9 cellular contexts compared by ENCODE assay signal in the genomic region with DNA sequence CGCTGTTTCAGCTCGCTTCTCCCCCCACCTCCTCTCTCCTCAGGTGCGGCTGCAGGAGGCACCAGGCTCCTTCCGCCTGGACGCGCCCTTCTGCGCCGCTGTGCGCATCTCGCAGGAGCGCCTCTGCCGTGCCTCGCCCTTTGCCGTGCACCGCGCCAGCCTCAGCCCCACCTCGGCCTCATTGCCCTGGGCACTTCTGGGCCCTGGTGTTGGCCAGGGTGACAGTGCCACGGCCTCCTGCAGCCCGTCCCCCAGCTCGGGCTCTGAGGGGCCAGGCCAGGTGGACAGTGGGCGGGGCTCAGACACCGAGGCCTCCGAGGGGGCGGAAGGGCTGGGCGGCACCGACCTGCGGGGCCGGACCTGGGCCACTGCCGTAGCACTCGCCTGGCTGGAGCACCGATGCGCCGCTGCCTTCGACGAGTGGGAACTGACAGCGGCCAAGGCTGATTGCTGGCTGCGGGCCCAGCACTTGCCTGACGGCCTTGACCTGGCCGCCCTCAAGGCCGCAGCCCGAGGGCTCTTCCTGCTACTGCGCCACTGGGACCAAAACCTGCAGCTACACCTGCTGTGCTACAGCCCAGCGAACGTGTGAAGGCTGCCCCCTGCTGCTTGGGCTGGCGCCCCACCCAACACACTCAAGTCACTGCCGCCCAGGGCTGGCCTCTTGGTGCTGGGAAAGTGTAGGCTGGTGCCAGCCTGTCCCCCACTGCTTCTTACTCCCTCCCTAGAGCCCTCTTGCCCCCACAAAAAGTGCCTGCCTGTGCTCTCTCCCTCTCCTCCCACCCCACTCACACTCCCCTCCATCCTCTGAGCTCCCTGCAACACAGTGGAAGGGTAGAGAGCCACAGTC. TPM values are rescaled to one million over a fixed set of nuclear protein-coding genes. Genes with fewer than 3 reads are reported as not detected.
DNase-seq lines count a peak whose midpoint lies in the region; ATAC-seq, FAIRE-seq and TF ChIP-seq lines count a peak whose summit lies in the region.
"Had no signal": no experiment of that assay in that cellular context is flagged by ENCODE, and none has a peak within 500 bp of the region (broad histone marks: within the 10 kb centered on the region; RNA-seq: fewer than 3 reads in every experiment).

No MANE protein-coding gene starts in this region.

- DNase-seq in DMS 273 (lab: John Stamatoyannopoulos, UW; ENCODE audit: unreplicated experiment), result peak; percentile 85
- DNase-seq in HuH-7.5 (ENCODE audit: low spot score), result peak; percentile 63
- DNase-seq in K562 (ENCODE audit: extremely low read depth in 1 of 4, low spot score in 3 of 4), result peak; percentile 65 to 82 (median 74)
- peak; percentile 66 for DNase-seq in mucosa of gallbladder (ENCODE audit: low spot score)
- DNase-seq in RCC 7860 (ENCODE audit: low spot score), result no peak

- intact Hi-C loops in K562 (cut with micrococcal nuclease), result loop anchor here (5.0 to 10.0 kb wide), 2 partner anchors 94 to 197 kb away; no protein-coding TSS in a partner anchor

- no peak overlapping the region for H3K4me3 ChIP-seq in K562

- H3K9ac ChIP-seq in K562 (ENCODE audit: insufficient read depth in 1 of 2, low read depth in 2 of 2, low read length in 2 of 2), result peak overlapping the region in 1 of 2 experiments; percentile 61; a peak in 1 of 4 replicates

- BruUV-seq in K562 (replicated peaks; lab: Mats Ljungman, UMichigan), result no TSS peak

- H3K27me3 ChIP-seq in K562 (ENCODE audit: control insufficient read depth in 2 of 2, insufficient read depth in 2 of 2, low read length in 2 of 2), result peaks cover 0 to 12% of the 10 kb centered on the region in 2 experiments; a peak in 1 of 5 replicates

- ATAC-seq in K562 (peak; percentile 97), HG02970 (IDR thresholded peaks at IDR 0.05; ENCODE audit: low FRiP score, unreplicated experiment) (no peak), GM21825 (IDR thresholded peaks at IDR 0.05; ENCODE audit: unreplicated experiment) (no peak), GM21737 (IDR thresholded peaks at IDR 0.05; ENCODE audit: unreplicated experiment) (no peak)

- H3K9me1 ChIP-seq in K562 (ENCODE audit: control insufficient read depth, insufficient read depth, low read length), result no peaks in the 10 kb centered on the region

- no peak overlapping the region for H2AFZ ChIP-seq in K562 (ENCODE audit: low read depth, low read length)

- in situ Hi-C loops in K562 (cut with MboI), result loop anchor here (10.0 kb wide), 1 partner anchor 227 kb away; a partner anchor contains a TSS

- TF ChIP-seq POLR2A in K562 (conservative IDR thresholded peaks at IDR 0.05), result no peak; the same call in none of the 2 replicates

- H3K9me3 ChIP-seq in K562 (replicated peaks; ENCODE audit: control insufficient read depth, insufficient read depth, low read depth, low read length), result no peaks in the 10 kb centered on the region

- WGBS in K562 (ENCODE audit: insufficient coverage, low coverage, missing lambda C conversion rate), result 21% methylated on average over 23 of the region's 46 CpGs

- no peak overlapping the region for H3K4me2 ChIP-seq in K562 (ENCODE audit: insufficient read depth, low read length)

- TF ChIP-seq CTCF in K562 (IDR thresholded peaks at IDR 0.05 in 2 of 3, conservative IDR thresholded peaks at IDR 0.05 in 1 of 3; ENCODE audit: insufficient read depth in 2 of 3, low read depth in 1 of 3, low read length in 3 of 3), result peak; percentile 79 to 93 (median 84)

- peaks cover 44% of the 10 kb centered on the region for H3K36me3 ChIP-seq in K562 (ENCODE audit: control insufficient read depth, insufficient read depth, low read length)

- CTCF ChIA-PET in K562 (lab: Yijun Ruan, JAX; ENCODE audit: low intra/inter-chr PET ratio), result interaction anchor here (2.2 kb wide), 1 partner anchor 346 kb away, joined by 17 read pairs; no protein-coding TSS in a partner anchor

- H3K79me2 ChIP-seq in K562 (ENCODE audit: control insufficient read depth, insufficient read depth, low read length), result no peaks in the 10 kb centered on the region

- POLR2A ChIA-PET in K562 (lab: Yijun Ruan, JAX), result interaction anchor here (0.6 to 0.9 kb wide), 4 partner anchors 74 to 1308 kb away, joined by 3 to 4 read pairs (median 3); no protein-coding TSS in a partner anchor

- TF ChIP-seq RAD21 in K562 (CRISPR knock-in tag; conservative IDR thresholded peaks at IDR 0.05 in 1 of 2, IDR thresholded peaks at IDR 0.05 in 1 of 2), result peak; percentile 59 to 85

- TF ChIP-seq EP300 in K562 (IDR thresholded peaks at IDR 0.05; ENCODE audit: low read length), result no peak

- H3K4me1 ChIP-seq in K562 (replicated peaks in 1 of 2; ENCODE audit: control insufficient read depth in 2 of 2, insufficient read depth in 2 of 2, low read length in 2 of 2), result peaks cover 0 to 19% of the 10 kb centered on the region in 2 experiments; a peak in 3 of 5 replicates

- H4K20me1 ChIP-seq in K562 (replicated peaks; ENCODE audit: control insufficient read depth, insufficient read depth, low read length), result peaks cover 27% of the 10 kb centered on the region

- FAIRE-seq in K562 (lab: Jason Lieb, UNC), result peak; percentile 86
- FAIRE-seq in RCC 7860 (lab: Jason Lieb, UNC), result no peak

- no peak overlapping the region for H3K27ac ChIP-seq in K562 (ENCODE audit: extremely low read depth, low read depth, low read length)

RNA-seq across cellular contexts. Expression of a gene that starts 7.1 kb away (rescaled TPM):
- 121 and 277 TPM in 2 replicates for total RNA-seq in K562 (2011; cell fraction: chromatin; rRNA removed; ENCODE audit: low replicate concordance)
- 275 and 294 TPM in 2 replicates for total RNA-seq in K562 (2011; cell fraction: nucleolus; rRNA removed)
- total RNA-seq in K562 (2011; cell fraction: nucleoplasm; rRNA removed), result 247 and 308 TPM in 2 replicates
- total RNA-seq in K562 (2014; rRNA removed) (80.1 and 93.3 TPM in 2 replicates), K562 (2014; rRNA removed; fragmentation: Illumina TruSeq; extraction: Trizol) (34.4 and 39.9 TPM in 2 replicates), K562 (2015; rRNA removed; fragmentation: Illumina TruSeq; extraction: Trizol) (47.5 and 48.2 TPM in 2 replicates), K562 (2021) (107 and 110 TPM in 2 replicates), mucosa of gallbladder (44.7 TPM)
- polyA plus RNA-seq in K562 (2011; rRNA removed) (85.8 and 106 TPM in 2 replicates), K562 (2014; fragmentation: Illumina TruSeq; extraction: Trizol) (103 and 120 TPM in 2 replicates), K562 (2014; fragmentation: Nextera tagmentation; extraction: Ambion mirVana) (10 to 100 TPM; 37.5 to 41.1 TPM), K562 (2014; rRNA removed) (81.0 and 81.3 TPM in 2 replicates)
- 225 and 291 TPM in 2 replicates for polyA plus RNA-seq in K562 (2011; cell fraction: cytosol; rRNA removed)
- polyA plus RNA-seq in K562 (2011; cell fraction: nucleus; rRNA removed), result 181 and 255 TPM in 2 replicates
- 84.6 and 84.9 TPM in 2 replicates for polyA plus RNA-seq in K562 (2012)
- polyA minus RNA-seq in K562 (2011; rRNA and poly(A)+ RNA removed), result 146 and 213 TPM in 2 replicates
- polyA minus RNA-seq in K562 (2011; cell fraction: cytosol; rRNA and poly(A)+ RNA removed), result 102 and 118 TPM in 2 replicates
- 125 and 146 TPM in 2 replicates for polyA minus RNA-seq in K562 (2011; cell fraction: nucleus; rRNA and poly(A)+ RNA removed)

RNA-seq across cellular contexts. Expression of a gene that starts 7.8 kb away (rescaled TPM):
- 5.5 and 16.7 TPM in 2 replicates for total RNA-seq in K562 (2011; cell fraction: chromatin; rRNA removed; ENCODE audit: low replicate concordance)
- total RNA-seq in K562 (2011; cell fraction: nucleolus; rRNA removed), result 18.0 and 19.9 TPM in 2 replicates
- 14.8 and 19.7 TPM in 2 replicates for total RNA-seq in K562 (2011; cell fraction: nucleoplasm; rRNA removed)
- total RNA-seq in K562 (2014; rRNA removed) (24.5 and 29.6 TPM in 2 replicates), K562 (2014; rRNA removed; fragmentation: Illumina TruSeq; extraction: Trizol) (8.7 and 10.3 TPM in 2 replicates), K562 (2015; rRNA removed; fragmentation: Illumina TruSeq; extraction: Trizol) (11.5 and 11.6 TPM in 2 replicates), K562 (2021) (16.8 and 17.0 TPM in 2 replicates), mucosa of gallbladder (3.2 TPM)
- polyA plus RNA-seq in K562 (2011; rRNA removed) (18.9 and 22.4 TPM in 2 replicates), K562 (2014; fragmentation: Illumina TruSeq; extraction: Trizol) (15.8 and 19.5 TPM in 2 replicates), K562 (2014; fragmentation: Nextera tagmentation; extraction: Ambion mirVana) (10 to 100 TPM; 47.4 to 49.4 TPM), K562 (2014; rRNA removed) (27.1 and 27.7 TPM in 2 replicates)
- 46.0 and 68.4 TPM in 2 replicates for polyA plus RNA-seq in K562 (2011; cell fraction: cytosol; rRNA removed)
- polyA plus RNA-seq in K562 (2011; cell fraction: nucleus; rRNA removed), result 17.7 and 18.3 TPM in 2 replicates
- polyA plus RNA-seq in K562 (2012), result 13.2 and 17.4 TPM in 2 replicates
- polyA minus RNA-seq in K562 (2011; rRNA and poly(A)+ RNA removed), result 13.2 and 19.6 TPM in 2 replicates
- polyA minus RNA-seq in K562 (2011; cell fraction: cytosol; rRNA and poly(A)+ RNA removed), result 7.8 and 11.6 TPM in 2 replicates
- 11.4 and 15.1 TPM in 2 replicates for polyA minus RNA-seq in K562 (2011; cell fraction: nucleus; rRNA and poly(A)+ RNA removed)

RNA-seq across cellular contexts. Expression of a gene that starts 12.3 kb away (rescaled TPM):
- total RNA-seq in K562 (2011; cell fraction: chromatin; rRNA removed; ENCODE audit: low replicate concordance), result not detected in 2 replicates
- not detected in 2 replicates for total RNA-seq in K562 (2011; cell fraction: nucleolus; rRNA removed)
- total RNA-seq in K562 (2011; cell fraction: nucleoplasm; rRNA removed), result not detected in 2 replicates
- total RNA-seq in K562 (2014; rRNA removed) (not detected in 2 replicates), K562 (2014; rRNA removed; fragmentation: Illumina TruSeq; extraction: Trizol) (not detected in 2 replicates), K562 (2015; rRNA removed; fragmentation: Illumina TruSeq; extraction: Trizol) (not detected in 2 replicates), K562 (2021) (0.04 TPM in 1 of 2 replicates, not detected in the other), mucosa of gallbladder (not detected)
- polyA plus RNA-seq in K562 (2011; rRNA removed) (not detected in 2 replicates), K562 (2014; fragmentation: Illumina TruSeq; extraction: Trizol) (not detected in 2 replicates), K562 (2014; fragmentation: Nextera tagmentation; extraction: Ambion mirVana) (not detected), K562 (2014; rRNA removed) (not detected in 2 replicates)
- not detected in 2 replicates for polyA plus RNA-seq in K562 (2011; cell fraction: cytosol; rRNA removed)
- not detected in 2 replicates for polyA plus RNA-seq in K562 (2011; cell fraction: nucleus; rRNA removed)
- 0.03 and 0.18 TPM in 2 replicates for polyA plus RNA-seq in K562 (2012)
- not detected in 2 replicates for polyA minus RNA-seq in K562 (2011; rRNA and poly(A)+ RNA removed)
- polyA minus RNA-seq in K562 (2011; cell fraction: cytosol; rRNA and poly(A)+ RNA removed), result not detected in 2 replicates
- polyA minus RNA-seq in K562 (2011; cell fraction: nucleus; rRNA and poly(A)+ RNA removed), result not detected in 2 replicates
- total RNA-seq: subcutaneous adipose tissue had no signal

RNA-seq across cellular contexts. Expression of a gene that starts 19.7 kb away (rescaled TPM):
- total RNA-seq in K562 (2011; cell fraction: chromatin; rRNA removed; ENCODE audit: low replicate concordance), result not detected in 2 replicates
- total RNA-seq in K562 (2011; cell fraction: nucleolus; rRNA removed), result not detected in 2 replicates
- total RNA-seq in K562 (2011; cell fraction: nucleoplasm; rRNA removed), result not detected in 2 replicates
- total RNA-seq in K562 (2014; rRNA removed) (0.12 TPM in 1 of 2 replicates, not detected in the other), K562 (2014; rRNA removed; fragmentation: Illumina TruSeq; extraction: Trizol) (not detected in 2 replicates), K562 (2015; rRNA removed; fragmentation: Illumina TruSeq; extraction: Trizol) (not detected in 2 replicates), K562 (2021) (0.22 and 0.27 TPM in 2 replicates), mucosa of gallbladder (0.40 TPM)
- polyA plus RNA-seq in K562 (2011; rRNA removed) (0.05 and 0.08 TPM in 2 replicates), K562 (2014; fragmentation: Illumina TruSeq; extraction: Trizol) (0.12 and 0.26 TPM in 2 replicates), K562 (2014; fragmentation: Nextera tagmentation; extraction: Ambion mirVana) (not detected), K562 (2014; rRNA removed) (0.11 TPM in 1 of 2 replicates, not detected in the other)
- polyA plus RNA-seq in K562 (2011; cell fraction: cytosol; rRNA removed), result 0.10 and 0.18 TPM in 2 replicates
- polyA plus RNA-seq in K562 (2011; cell fraction: nucleus; rRNA removed), result 0.70 TPM in 1 of 2 replicates, not detected in the other
- 0.11 and 0.13 TPM in 2 replicates for polyA plus RNA-seq in K562 (2012)
- polyA minus RNA-seq in K562 (2011; rRNA and poly(A)+ RNA removed), result 0.25 TPM in 1 of 2 replicates, not detected in the other
- not detected in 2 replicates for polyA minus RNA-seq in K562 (2011; cell fraction: cytosol; rRNA and poly(A)+ RNA removed)
- polyA minus RNA-seq in K562 (2011; cell fraction: nucleus; rRNA and poly(A)+ RNA removed), result 0.27 TPM in 1 of 2 replicates, not detected in the other
- total RNA-seq: subcutaneous adipose tissue had no signal

RNA-seq across cellular contexts. Expression of a gene that starts 34.1 kb away (rescaled TPM):
- total RNA-seq in K562 (2011; cell fraction: chromatin; rRNA removed; ENCODE audit: low replicate concordance), result not detected in 2 replicates
- total RNA-seq in K562 (2011; cell fraction: nucleolus; rRNA removed), result not detected in 2 replicates
- total RNA-seq in K562 (2011; cell fraction: nucleoplasm; rRNA removed), result 0.15 TPM in 1 of 2 replicates, not detected in the other
- total RNA-seq in K562 (2014; rRNA removed), result not detected in 2 replicates
- total RNA-seq in K562 (2014; rRNA removed; fragmentation: Illumina TruSeq; extraction: Trizol), result not detected in 2 replicates
- not detected in 2 replicates for total RNA-seq in K562 (2015; rRNA removed; fragmentation: Illumina TruSeq; extraction: Trizol)
- not detected in 2 replicates for total RNA-seq in K562 (2021)
- polyA plus RNA-seq in K562 (2011; rRNA removed), result not detected in 2 replicates
- 0.03 TPM in 1 of 2 replicates, not detected in the other for polyA plus RNA-seq in K562 (2011; cell fraction: cytosol; rRNA removed)
- 0.06 TPM in 1 of 2 replicates, not detected in the other for polyA plus RNA-seq in K562 (2011; cell fraction: nucleus; rRNA removed)
- not detected in 2 replicates for polyA plus RNA-seq in K562 (2012)
- polyA plus RNA-seq in K562 (2014; fragmentation: Illumina TruSeq; extraction: Trizol), result not detected in 2 replicates
- polyA plus RNA-seq in K562 (2014; fragmentation: Nextera tagmentation; extraction: Ambion mirVana), result not detected
- not detected in 2 replicates for polyA plus RNA-seq in K562 (2014; rRNA removed)
- not detected in 2 replicates for polyA minus RNA-seq in K562 (2011; rRNA and poly(A)+ RNA removed)
- polyA minus RNA-seq in K562 (2011; cell fraction: cytosol; rRNA and poly(A)+ RNA removed), result not detected in 2 replicates
- polyA minus RNA-seq in K562 (2011; cell fraction: nucleus; rRNA and poly(A)+ RNA removed), result not detected in 2 replicates
- total RNA-seq in mucosa of gallbladder, result 0.14 TPM
- total RNA-seq: subcutaneous adipose tissue had no signal
